ENCODE assay signal across 9 cellular contexts in the genomic region with DNA sequence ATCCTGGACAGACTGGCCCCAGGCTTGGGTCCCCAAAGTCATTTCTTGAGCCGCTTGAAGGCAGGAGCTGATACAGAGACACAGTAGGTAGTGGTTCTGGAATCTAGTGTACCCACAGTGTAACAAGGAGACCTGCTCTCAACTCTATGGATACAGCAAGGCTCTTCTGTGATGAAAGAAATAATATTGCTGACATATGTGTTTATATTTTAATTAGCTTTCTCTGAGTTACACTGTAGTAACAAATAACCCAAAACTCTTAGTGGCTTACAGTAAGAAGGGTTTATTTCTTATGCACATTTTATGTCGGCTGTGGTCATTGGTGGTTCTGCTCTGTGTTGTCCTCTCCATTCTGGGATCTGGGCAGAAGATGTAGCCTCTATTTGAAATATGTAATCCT.
"Had no signal": no experiment of that assay in that cellular context is flagged by ENCODE, and none has a peak within 500 bp of the region (broad histone marks: within the 10 kb centered on the region; RNA-seq: fewer than 3 reads in every experiment).

No MANE protein-coding gene starts in this region.

- H3K36me3 Mint-ChIP-seq: IgD-negative memory B cell had no signal

- H3K9me3 Mint-ChIP-seq: HFFc6, IgD-negative memory B cell had no signal

- H3K27ac Mint-ChIP-seq: HFFc6, IgD-negative memory B cell had no signal

- DNase-seq: GM23248, GOT3, H7, HFFc6, KG1 had no signal

- H2AFZ ChIP-seq: GM23248 had no signal

- H3K4me3 Mint-ChIP-seq: HFFc6, IgD-negative memory B cell had no signal

- H3K4me1 ChIP-seq: HAP-1 had no signal

- H3K36me3 ChIP-seq: HAP-1 had no signal

- H3K27me3 Mint-ChIP-seq: IgD-negative memory B cell had no signal

- H3K27ac ChIP-seq: GM23248, HL-60 had no signal

- H3K9me3 ChIP-seq: HAP-1 had no signal

- ATAC-seq: HCT116 had no signal

- H3K4me3 ChIP-seq: GM23248, HAP-1 had no signal

- H3K9ac ChIP-seq: GM23248 had no signal
